In the genomic region with DNA sequence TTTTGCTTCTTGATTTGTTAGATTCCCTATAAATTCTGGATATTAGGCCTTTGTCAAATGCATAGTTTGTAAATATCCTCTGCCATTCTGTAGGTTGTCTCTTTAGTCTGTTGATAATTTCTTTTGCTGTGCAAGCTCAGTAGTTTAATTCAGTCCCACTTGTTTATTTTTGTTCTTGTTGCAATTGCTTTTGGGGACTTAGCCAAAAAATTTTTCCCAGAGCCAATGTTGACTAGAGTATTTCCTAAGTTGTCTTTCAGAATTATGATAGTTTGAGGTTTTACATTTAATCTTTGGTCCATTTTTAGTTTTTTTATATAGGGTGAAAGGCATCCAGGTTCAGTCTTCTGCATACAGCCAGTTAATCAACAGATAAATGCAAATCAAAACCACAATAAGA, we compare ENCODE assay signal across 23 cellular contexts.
DNase-seq lines count a peak whose midpoint lies in the region; ATAC-seq and TF ChIP-seq lines count a peak whose summit lies in the region.
"Had no signal": no experiment of that assay in that cellular context is flagged by ENCODE, and none has a peak within 500 bp of the region (broad histone marks: within the 10 kb centered on the region; RNA-seq: fewer than 3 reads in every experiment).

No MANE protein-coding gene starts in this region.

- DNase-seq in MCF 10A (ENCODE audit: unreplicated experiment) (peak; percentile 18), breast epithelium (ENCODE audit: low spot score in 2 of 2) (no peak), fibroblast of villous mesenchyme (ENCODE audit: low read depth) (peak; percentile 11), NCI-H2081 (lab: John Stamatoyannopoulos, UW) (no peak)
- DNase-seq: BE2C; C1 segment of cervical spinal cord; CD4-positive, alpha-beta memory T cell; CD4-positive, CD25-positive, alpha-beta regulatory T cell; CD8-positive, alpha-beta memory T cell; COR-L47; DMS 273 treated with DMSO at 0.1 percent for 48 hours; DMS153; DMS53; DMS79; DND-41; EL; GDM1 had no signal

- H3K27me3 ChIP-seq in breast epithelium, result no peaks in the 10 kb centered on the region
- H3K27me3 ChIP-seq: BE2C, BLaER1 had no signal

- no peaks in the 10 kb centered on the region for H3K9me3 ChIP-seq in breast epithelium
- H3K9me3 ChIP-seq: A549, BE2C had no signal

- CTCF ChIA-PET in MCF 10A (lab: Yijun Ruan, JAX), result no interaction called here

- peaks cover 2% of the 10 kb centered on the region for H3K4me1 Mint-ChIP-seq in MCF 10A (ENCODE audit: insufficient read depth, unreplicated experiment)
- H3K4me1 Mint-ChIP-seq: CD14-positive monocyte; CD4-positive, alpha-beta memory T cell; CD4-positive, CD25-positive, alpha-beta regulatory T cell; CD8-positive, alpha-beta memory T cell had no signal

- no peaks in the 10 kb centered on the region for H3K27me3 Mint-ChIP-seq in MCF 10A (ENCODE audit: insufficient read depth, unreplicated experiment)
- H3K27me3 Mint-ChIP-seq: CD4-positive, alpha-beta memory T cell; CD4-positive, CD25-positive, alpha-beta regulatory T cell; CD8-positive, alpha-beta memory T cell had no signal

- ATAC-seq in HG03521 (IDR thresholded peaks at IDR 0.05; ENCODE audit: unreplicated experiment), result no peak
- ATAC-seq: A549, GM12878 had no signal

- H3K4me3 ChIP-seq in breast epithelium (no peak overlapping the region), fibroblast of villous mesenchyme (ENCODE audit: low read depth, low read length) (no peak overlapping the region)
- H3K4me3 ChIP-seq: A549, BLaER1, GM12878 had no signal

- H3K9me3 Mint-ChIP-seq in MCF 10A (ENCODE audit: unreplicated experiment), result no peaks in the 10 kb centered on the region

- TF ChIP-seq CTCF in MCF 10A (IDR thresholded peaks at IDR 0.05; ENCODE audit: unreplicated experiment) (no peak), breast epithelium (IDR thresholded peaks at IDR 0.05) (no peak), fibroblast of villous mesenchyme (IDR thresholded peaks at IDR 0.05; ENCODE audit: insufficient read depth, low read depth, low read length) (no peak)

- no peak overlapping the region for H3K27ac Mint-ChIP-seq in MCF 10A (ENCODE audit: low read depth, unreplicated experiment)
- H3K27ac Mint-ChIP-seq: CD14-positive monocyte; CD4-positive, alpha-beta memory T cell; CD4-positive, CD25-positive, alpha-beta regulatory T cell; CD8-positive, alpha-beta memory T cell had no signal

- intact Hi-C loops in MCF 10A (cut with micrococcal nuclease), result no loop called here
- intact Hi-C loops in breast epithelium (cut with DNase I; ENCODE audit: low total_unique reads), result no loop called here

- H3K36me3 Mint-ChIP-seq in MCF 10A (ENCODE audit: insufficient read depth, unreplicated experiment), result no peaks in the 10 kb centered on the region
- H3K36me3 Mint-ChIP-seq: CD14-positive monocyte; CD4-positive, CD25-positive, alpha-beta regulatory T cell had no signal

- no peak overlapping the region for H3K27ac ChIP-seq in breast epithelium
- H3K27ac ChIP-seq: 22Rv1, A549, BLaER1 had no signal

- no peak for TF ChIP-seq POLR2A in breast epithelium (IDR thresholded peaks at IDR 0.05)

- POLR2A ChIA-PET in MCF 10A (lab: Yijun Ruan, JAX), result no interaction called here

- no peaks in the 10 kb centered on the region for H3K4me1 ChIP-seq in breast epithelium
- H3K4me1 ChIP-seq: A549, BE2C, BLaER1 had no signal

- no TSS peak for BruUV-seq in MCF 10A (replicated peaks; lab: Mats Ljungman, UMichigan)

- H3K4me3 Mint-ChIP-seq in MCF 10A (ENCODE audit: unreplicated experiment), result no peak overlapping the region
- H3K4me3 Mint-ChIP-seq: CD14-positive monocyte; CD4-positive, CD25-positive, alpha-beta regulatory T cell; CD8-positive, alpha-beta memory T cell had no signal

- no peaks in the 10 kb centered on the region for H3K36me3 ChIP-seq in breast epithelium
- H3K36me3 ChIP-seq: BE2C, BLaER1 had no signal

Comparison
In these comparisons a context has a peak if more than half of its experiments do, and no peak if none do; other contexts are left out.
1. DNase-seq: peak in MCF 10A (single experiment) and fibroblast of villous mesenchyme (single experiment); none in breast epithelium (0 of 2) and NCI-H2081 (0 of 2).